ENCODE assay signal across 7 cellular contexts in genomic region chr1:11929849-11930248, GRCh38. TPM values are rescaled to one million over a fixed set of nuclear protein-coding genes. Genes with fewer than 3 reads are reported as not detected.
A peak's percentile ranks its signal among the peaks of the same experiment; 100 is the strongest.
DNase-seq lines count a peak whose midpoint lies in the region; ATAC-seq and TF ChIP-seq lines count a peak whose summit lies in the region.

No MANE protein-coding gene starts in this region.

- ATAC-seq in GM21576 (IDR thresholded peaks at IDR 0.05; ENCODE audit: unreplicated experiment) (no peak), HG03139 (IDR thresholded peaks at IDR 0.05; ENCODE audit: unreplicated experiment) (no peak)

- H3K27ac ChIP-seq in OCI-LY3 (ENCODE audit: low read length) (no peak overlapping the region; the same call in 1 of the 2 replicates), esophagus muscularis mucosa (replicated peaks in 1 of 4) (peak overlapping the region; percentile 69 to 80 (median 72))

- CTCF ChIA-PET in HEK293T (lab: Yijun Ruan, JAX): interaction anchor here (0.6 kb wide), 1 partner anchor 50 kb away, joined by 3 read pairs; the partner anchor contains the start of gene MFN2

- intact Hi-C loops in esophagus muscularis mucosa (cut with DNase I): no loop called here
- intact Hi-C loops in posterior vena cava (cut with DNase I): no loop called here

- no peak for TF ChIP-seq CTCF in OCI-LY3 (IDR thresholded peaks at IDR 0.05; ENCODE audit: low read depth, low read length)
- TF ChIP-seq CTCF in esophagus muscularis mucosa (IDR thresholded peaks at IDR 0.05): no peak

- H3K9ac ChIP-seq in OCI-LY3 (ENCODE audit: low read length): peak overlapping the region; percentile 13; the same call in 1 of the 2 replicates

- H3K9me3 ChIP-seq in OCI-LY3 (ENCODE audit: insufficient read depth, low read length) (no peaks in the 10 kb centered on the region), esophagus muscularis mucosa (no peaks in the 10 kb centered on the region)

- H3K36me3 ChIP-seq in OCI-LY3 (replicated peaks; ENCODE audit: low read depth, low read length) (no peaks in the 10 kb centered on the region), esophagus muscularis mucosa (no peaks in the 10 kb centered on the region)

- POLR2A ChIA-PET in HEK293T (lab: Yijun Ruan, JAX): interaction anchor here (1.9 to 6.7 kb wide), 2 partner anchors 21 to 52 kb away, joined by 6 to 44 read pairs; no protein-coding TSS in a partner anchor

- peaks cover 27% of the 10 kb centered on the region for H3K4me1 ChIP-seq in OCI-LY3 (ENCODE audit: low read length)
- H3K4me1 ChIP-seq in esophagus muscularis mucosa: peaks cover 45 to 64% (median 55%) of the 10 kb centered on the region in 4 donors

- H3K27me3 ChIP-seq in OCI-LY3 (ENCODE audit: low read depth, low read length) (no peaks in the 10 kb centered on the region), esophagus muscularis mucosa (no peaks in the 10 kb centered on the region)

- whole genome bisulfite sequencing in esophagus muscularis mucosa: 3% methylated on average over 5 of the region's 5 CpGs

- DNase-seq in HEK293T (ENCODE audit: extremely low spot score) (peak; percentile 35), esophagus muscularis mucosa (ENCODE audit: extremely low spot score) (no peak), posterior vena cava (ENCODE audit: low spot score) (peak; percentile 90), NCI-H345 treated with DMSO at 0.1 percent for 48 hours (lab: John Stamatoyannopoulos, UW; ENCODE audit: unreplicated experiment) (no peak)

- no peak for TF ChIP-seq POLR2A in esophagus muscularis mucosa (IDR thresholded peaks at IDR 0.05; ENCODE audit: low read depth)

- H3K4me2 ChIP-seq in OCI-LY3 (ENCODE audit: low read length): peak overlapping the region; percentile 40

- peak overlapping the region; percentile 11; the same call in 1 of the 2 replicates for H3K4me3 ChIP-seq in OCI-LY3 (ENCODE audit: low read length)
- H3K4me3 ChIP-seq in esophagus muscularis mucosa: peak overlapping the region in 1 of 4 donors; percentile 1

- peaks cover 10% of the 10 kb centered on the region for H3K79me2 ChIP-seq in OCI-LY3 (ENCODE audit: low read length)

- H4K20me1 ChIP-seq in OCI-LY3 (ENCODE audit: insufficient read depth, low read length): peaks cover 3% of the 10 kb centered on the region; the same call in 1 of the 2 replicates

- no peak for TF ChIP-seq EP300 in esophagus muscularis mucosa (IDR thresholded peaks at IDR 0.05)

- H2AFZ ChIP-seq in OCI-LY3 (ENCODE audit: low read depth, low read length): peak overlapping the region; percentile 46

TF ChIP-seq in HEK293T, 16 proteins besides CTCF, POLR2A, EP300 and RAD21:
- no peak for TF ChIP-seq SUZ12 (IDR thresholded peaks at IDR 0.05)
- TF ChIP-seq ARNT (IDR thresholded peaks at IDR 0.05): peak; percentile 40; the same call in 1 of the 2 replicates
- TF ChIP-seq L3MBTL2 (conservative IDR thresholded peaks at IDR 0.05): peak; percentile 67
- TF ChIP-seq BHLHE40 (IDR thresholded peaks at IDR 0.05; ENCODE audit: borderline replicate concordance): no peak; the same call in 1 of the 2 replicates
- TF ChIP-seq, protein P1, sequence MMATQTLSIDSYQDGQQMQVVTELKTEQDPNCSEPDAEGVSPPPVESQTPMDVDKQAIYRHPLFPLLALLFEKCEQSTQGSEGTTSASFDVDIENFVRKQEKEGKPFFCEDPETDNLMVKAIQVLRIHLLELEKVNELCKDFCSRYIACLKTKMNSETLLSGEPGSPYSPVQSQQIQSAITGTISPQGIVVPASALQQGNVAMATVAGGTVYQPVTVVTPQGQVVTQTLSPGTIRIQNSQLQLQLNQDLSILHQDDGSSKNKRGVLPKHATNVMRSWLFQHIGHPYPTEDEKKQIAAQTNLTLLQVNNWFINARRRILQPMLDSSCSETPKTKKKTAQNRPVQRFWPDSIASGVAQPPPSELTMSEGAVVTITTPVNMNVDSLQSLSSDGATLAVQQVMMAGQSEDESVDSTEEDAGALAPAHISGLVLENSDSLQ (IDR thresholded peaks at IDR 0.05): no peak
- no peak for TF ChIP-seq SP1 (IDR thresholded peaks at IDR 0.05)
- TF ChIP-seq LEF1 (IDR thresholded peaks at IDR 0.05; ENCODE audit: borderline replicate concordance): no peak

RNA-seq across cellular contexts. Expression of gene KIAA2013, which starts 3.6 kb away (rescaled TPM):
- 100 to 1,000 TPM in 2 of 4 donors, 10 to 100 TPM in 2; 77.7 to 145 (median 104) TPM for total RNA-seq in esophagus muscularis mucosa
- 10 to 100 TPM; 34.0 to 39.6 TPM for total RNA-seq in posterior vena cava

RNA-seq across cellular contexts. Expression of gene PLOD1, which starts 4.7 kb away (rescaled TPM):
- total RNA-seq in esophagus muscularis mucosa (100 to 1,000 TPM in 1 of 4 donors, 10 to 100 TPM in 3; 67.5 to 111 (median 75.0) TPM), posterior vena cava (10 to 100 TPM; 70.0 to 91.2 TPM)

RNA-seq across cellular contexts. Expression of gene MFN2, which starts 50.4 kb away (rescaled TPM):
- total RNA-seq in esophagus muscularis mucosa (100 to 1,000 TPM; 166 to 242 (median 191) TPM), posterior vena cava (100 to 1,000 TPM in 1 of 2 donors, 10 to 100 TPM in 1; 94.8 to 102 TPM)

Comparison
In these comparisons a context has a peak if more than half of its experiments do, and no peak if none do; other contexts are left out.
1. DNase-seq: peak in HEK293T (single experiment) and posterior vena cava (single experiment); none in esophagus muscularis mucosa (single experiment) and NCI-H345 treated with DMSO at 0.1 percent for 48 hours (single experiment).